Comparison of ENCODE assay signal across 11 cellular contexts in the genomic region with DNA sequence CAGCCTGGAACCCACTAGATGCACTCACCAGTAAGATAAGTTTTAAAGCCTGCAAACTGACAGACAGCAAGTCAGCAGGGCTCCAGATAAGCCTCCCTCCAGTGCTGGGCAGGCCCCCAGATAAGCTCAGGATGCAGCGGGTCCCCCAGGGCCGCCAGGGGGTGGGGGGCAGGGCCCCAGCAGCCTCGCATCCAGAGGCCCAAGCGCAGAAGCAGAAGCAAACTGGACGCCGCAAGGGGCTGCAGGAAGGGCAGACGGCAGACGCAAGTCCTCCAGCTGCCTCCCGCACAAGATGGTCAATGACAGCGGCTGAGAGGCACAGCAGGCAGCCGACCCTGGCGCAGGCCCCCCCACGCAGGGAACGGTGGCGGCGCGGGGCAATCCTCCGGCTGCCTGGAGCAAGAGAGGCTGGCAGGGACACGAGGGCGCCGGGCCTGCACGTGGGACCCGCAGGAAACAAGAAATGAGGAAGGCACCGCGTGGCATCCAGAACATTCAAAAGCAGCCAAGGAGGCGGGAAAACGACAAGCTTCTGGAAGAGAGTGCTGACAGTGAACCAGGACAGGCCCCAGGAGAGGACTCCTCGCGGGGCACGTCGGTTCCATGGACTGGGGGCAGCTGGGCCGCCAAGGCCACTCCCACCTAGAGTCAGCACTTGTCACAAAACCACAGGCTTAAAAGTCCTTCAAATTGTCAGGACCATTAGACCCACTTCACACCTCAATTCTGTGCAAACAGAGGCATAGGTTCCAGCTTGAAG. TPM values are rescaled to one million over a fixed set of nuclear protein-coding genes. Genes with fewer than 3 reads are reported as not detected.
DNase-seq lines count a peak whose midpoint lies in the region; FAIRE-seq and TF ChIP-seq lines count a peak whose summit lies in the region.
"Had no signal": no experiment of that assay in that cellular context is flagged by ENCODE, and none has a peak within 500 bp of the region (broad histone marks: within the 10 kb centered on the region; RNA-seq: fewer than 3 reads in every experiment).

No MANE protein-coding gene starts in this region.

- H3K9me3 ChIP-seq in prostate gland = no peaks in the 10 kb centered on the region
- H3K9me3 ChIP-seq: tibial nerve had no signal

- intact Hi-C loops in prostate gland (cut with DNase I) (no loop called here), dorsolateral prefrontal cortex (cut with DNase I) (no loop called here)

- peak overlapping the region; percentile 79 to 91 for H3K27ac ChIP-seq in prostate gland
- H3K27ac ChIP-seq in caudate nucleus (ENCODE audit: low read depth, low read length) = no peak overlapping the region
- no peak overlapping the region for H3K27ac ChIP-seq in dorsolateral prefrontal cortex
- H3K27ac ChIP-seq: tibial nerve had no signal

- FAIRE-seq in HTR-8/SVneo (lab: Jason Lieb, UNC) = no peak
- FAIRE-seq: endometrium had no signal

- H3K9me3 Mint-ChIP-seq in glutamatergic neuron (ENCODE audit: unreplicated experiment) = peaks cover 8% of the 10 kb centered on the region
- H3K9me3 Mint-ChIP-seq: T-helper 1 cell treated with Interleukin-12 subunit alpha and Interleukin-12 subunit beta and Interleukin-4 antibody, amounts not matched to agents 30 μg/mL and 1 μg/mL, for 36 hours had no signal

- no peak for TF ChIP-seq POLR2A in prostate gland (IDR thresholded peaks at IDR 0.05)

- no peaks in the 10 kb centered on the region for H3K36me3 Mint-ChIP-seq in glutamatergic neuron (ENCODE audit: unreplicated experiment)

- H3K27me3 ChIP-seq in prostate gland (replicated peaks; ENCODE audit: insufficient read depth) (no peaks in the 10 kb centered on the region), dorsolateral prefrontal cortex (peaks cover 0 to 13% (median 0%) of the 10 kb centered on the region in 45 donors)

- no peaks in the 10 kb centered on the region for H3K36me3 ChIP-seq in prostate gland
- H3K36me3 ChIP-seq: tibial nerve had no signal

- no peak overlapping the region for H3K4me3 ChIP-seq in prostate gland
- no peak overlapping the region for H3K4me3 ChIP-seq in dorsolateral prefrontal cortex
- H3K4me3 ChIP-seq: tibial nerve had no signal

- peak overlapping the region; percentile 93 for H3K27ac Mint-ChIP-seq in glutamatergic neuron (ENCODE audit: unreplicated experiment)
- H3K27ac Mint-ChIP-seq: T-helper 1 cell treated with Interleukin-12 subunit alpha and Interleukin-12 subunit beta and Interleukin-4 antibody, amounts not matched to agents 30 μg/mL and 1 μg/mL, for 36 hours had no signal

- no peak for TF ChIP-seq CTCF in glutamatergic neuron (IDR thresholded peaks at IDR 0.05; ENCODE audit: partially characterized antibody, unreplicated experiment)
- no peak for TF ChIP-seq CTCF in prostate gland (IDR thresholded peaks at IDR 0.05)
- no peak for TF ChIP-seq CTCF in dorsolateral prefrontal cortex (IDR thresholded peaks at IDR 0.05 in 54 of 56, conservative IDR thresholded peaks at IDR 0.05 in 2 of 56; ENCODE audit: low read depth in 1 of 56, partially characterized antibody in 56 of 56)

- H3K4me1 ChIP-seq in prostate gland (replicated peaks) = peaks cover 61% of the 10 kb centered on the region

- H3K4me3 Mint-ChIP-seq in glutamatergic neuron (ENCODE audit: unreplicated experiment) = peak overlapping the region; percentile 77
- H3K4me3 Mint-ChIP-seq: T-helper 1 cell treated with Interleukin-12 subunit alpha and Interleukin-12 subunit beta and Interleukin-4 antibody, amounts not matched to agents 30 μg/mL and 1 μg/mL, for 36 hours had no signal

- peak; percentile 48 for DNase-seq in DMS153 treated with DMSO at 0.1 percent for 48 hours (lab: John Stamatoyannopoulos, UW; ENCODE audit: unreplicated experiment)
- DNase-seq in NCI-H526 treated with DMSO at 0.1 percent for 48 hours (lab: John Stamatoyannopoulos, UW) = peak; percentile 10
- DNase-seq in glutamatergic neuron = peak; percentile 63
- DNase-seq in prostate gland (ENCODE audit: low spot score) = no peak
- DNase-seq in caudate nucleus (lab: John Stamatoyannopoulos, UW) = no peak
- no peak for DNase-seq in HTR-8/SVneo (ENCODE audit: insufficient read length, low spot score)
- DNase-seq in NCI-H1105 treated with DMSO at 0.1 percent for 48 hours (lab: John Stamatoyannopoulos, UW) = no peak
- DNase-seq in dorsolateral prefrontal cortex = no peak

- H3K4me1 Mint-ChIP-seq in glutamatergic neuron (ENCODE audit: low read depth, unreplicated experiment) = peaks cover 63% of the 10 kb centered on the region

- WGBS in prostate gland = 32% methylated on average over 32 of the region's 32 CpGs

- H3K27me3 Mint-ChIP-seq in glutamatergic neuron (ENCODE audit: unreplicated experiment) = peaks cover 8% of the 10 kb centered on the region

RNA-seq across cellular contexts. Expression of a gene that starts 49.8 kb away (rescaled TPM):
- 51.1 TPM for total RNA-seq in glutamatergic neuron (ENCODE audit: unreplicated experiment)
- 10 to 100 TPM; 37.2 to 43.9 TPM for total RNA-seq in prostate gland
- 1 to 10 TPM in 72 of 120 experiments, under 1 TPM in 46, not detected in 2; 0.16 to 3.9 (median 1.2) TPM for total RNA-seq in dorsolateral prefrontal cortex

Comparison
In these comparisons a context has a peak if more than half of its experiments do, and no peak if none do; other contexts are left out.
1. DNase-seq: peak in DMS153 treated with DMSO at 0.1 percent for 48 hours (single experiment), NCI-H526 treated with DMSO at 0.1 percent for 48 hours (single experiment) and glutamatergic neuron (single experiment); none in prostate gland (single experiment), caudate nucleus (0 of 61), HTR-8/SVneo (single experiment), NCI-H1105 treated with DMSO at 0.1 percent for 48 hours (single experiment) and dorsolateral prefrontal cortex (0 of 10).
2. H3K27ac ChIP-seq: peak in prostate gland (2 of 2); none in caudate nucleus (single experiment) and dorsolateral prefrontal cortex (0 of 59).
3. RNA of a gene that starts 49.8 kb away (total RNA-seq): 51.1 TPM in glutamatergic neuron (single experiment) and 37.2 to 43.9 TPM in prostate gland; 0.16 to 3.9 TPM in dorsolateral prefrontal cortex; every median in the first group is over 4 times any median in the second.